16 cellular contexts compared by ENCODE assay signal in the genomic region with DNA sequence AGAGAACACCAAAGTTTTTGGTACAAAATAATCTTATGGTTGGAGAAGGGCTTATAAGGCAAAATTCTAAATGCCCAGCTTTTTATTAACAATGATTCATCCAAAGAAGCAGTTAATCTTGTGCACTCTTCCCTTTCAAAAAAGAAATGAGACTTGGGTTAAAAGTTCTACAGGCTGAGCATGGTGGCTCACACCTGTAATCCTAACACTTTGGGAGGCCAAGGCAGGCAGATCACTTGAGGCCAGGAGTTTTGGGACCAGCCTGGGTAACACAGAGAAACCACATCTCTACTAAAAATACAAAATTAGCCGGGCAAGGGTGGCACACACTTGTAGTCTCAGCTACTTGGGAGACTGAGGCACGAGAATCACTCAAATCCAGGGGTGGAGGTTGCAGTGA. TPM values are rescaled to one million over a fixed set of nuclear protein-coding genes. Genes with fewer than 3 reads are reported as not detected.
DNase-seq lines count a peak whose midpoint lies in the region; ATAC-seq, FAIRE-seq and TF ChIP-seq lines count a peak whose summit lies in the region.
"Had no signal": no experiment of that assay in that cellular context is flagged by ENCODE, and none has a peak within 500 bp of the region (broad histone marks: within the 10 kb centered on the region; RNA-seq: fewer than 3 reads in every experiment).

No MANE protein-coding gene starts in this region.

- peaks cover 38% of the 10 kb centered on the region for H3K4me1 ChIP-seq in CD8-positive, alpha-beta memory T cell (ENCODE audit: insufficient read depth, low read length)
- peaks cover 25 to 32% of the 10 kb centered on the region in 2 donors for H3K4me1 ChIP-seq in naive thymus-derived CD4-positive, alpha-beta T cell (ENCODE audit: control insufficient read depth in 2 of 2, insufficient read depth in 2 of 2, low read length in 2 of 2)

- peaks cover 32% of the 10 kb centered on the region for H3K36me3 ChIP-seq in CD8-positive, alpha-beta memory T cell (ENCODE audit: insufficient read depth, low read length)
- peaks cover 21 to 47% (median 31%) of the 10 kb centered on the region in 3 experiments for H3K36me3 ChIP-seq in naive thymus-derived CD4-positive, alpha-beta T cell (ENCODE audit: control insufficient read depth in 2 of 3, insufficient read depth in 3 of 3, low read length in 3 of 3)

- H3K4me3 ChIP-seq in CD8-positive, alpha-beta memory T cell (ENCODE audit: low read length), result no peak overlapping the region
- peak overlapping the region; percentile 99 for H3K4me3 ChIP-seq in HFF-Myc (replicated peaks; ENCODE audit: low read depth, low read length)
- no peak overlapping the region for H3K4me3 ChIP-seq in naive thymus-derived CD4-positive, alpha-beta T cell (ENCODE audit: low read length)
- H3K4me3 ChIP-seq: esophagus squamous epithelium, thoracic aorta had no signal

- intact Hi-C loops in activated T-helper 1 cell treated with anti-CD3 and anti-CD28 coated beads, Interleukin-12 subunit alpha, Interleukin-12 subunit beta, Interleukin-2, Interleukin-4 antibody, amounts not matched to agents 30 ng/mL and 10 ng/mL and 1 ng/mL, durations not matched to agents 14 hours and 24 hours and 36 hours (cut with micrococcal nuclease), result loop anchor here (10.0 kb wide), 1 partner anchor 1168 kb away; a partner anchor contains a TSS
- intact Hi-C loops in naive thymus-derived CD4-positive, alpha-beta T cell (cut with micrococcal nuclease), result loop anchor here in 1 of 2 donors (10.0 kb wide), 1 partner anchor 1168 kb away; a partner anchor contains a TSS
- intact Hi-C loops in Right ventricle myocardium inferior (cut with DNase I), result no loop called here

- peaks cover 9 to 76% (median 23%) of the 10 kb centered on the region in 3 donors for H3K36me3 Mint-ChIP-seq in CD8-positive, alpha-beta memory T cell
- peaks cover 57% of the 10 kb centered on the region for H3K36me3 Mint-ChIP-seq in activated T-helper 1 cell treated with anti-CD3 and anti-CD28 coated beads, Interleukin-12 subunit alpha, Interleukin-12 subunit beta, Interleukin-2, Interleukin-4 antibody, amounts not matched to agents 30 ng/mL and 10 ng/mL and 1 ng/mL, durations not matched to agents 14 hours and 24 hours and 36 hours (ENCODE audit: low read depth)
- peaks cover 12 to 41% (median 32%) of the 10 kb centered on the region in 5 donors for H3K36me3 Mint-ChIP-seq in naive thymus-derived CD4-positive, alpha-beta T cell

- H3K4me1 Mint-ChIP-seq in CD8-positive, alpha-beta memory T cell, result peaks cover 58 to 78% (median 72%) of the 10 kb centered on the region in 3 donors
- peaks cover 65% of the 10 kb centered on the region for H3K4me1 Mint-ChIP-seq in activated T-helper 1 cell treated with anti-CD3 and anti-CD28 coated beads, Interleukin-12 subunit alpha, Interleukin-12 subunit beta, Interleukin-2, Interleukin-4 antibody, amounts not matched to agents 30 ng/mL and 10 ng/mL and 1 ng/mL, durations not matched to agents 14 hours and 24 hours and 36 hours (ENCODE audit: low read depth)
- peaks cover 36 to 77% (median 68%) of the 10 kb centered on the region in 7 donors for H3K4me1 Mint-ChIP-seq in naive thymus-derived CD4-positive, alpha-beta T cell

- DNase-seq in CD8-positive, alpha-beta memory T cell, result no peak
- no peak for DNase-seq in HFF-Myc (ENCODE audit: extremely low read depth, low read depth)
- no peak for DNase-seq in activated T-helper 1 cell treated with anti-CD3 and anti-CD28 coated beads, Interleukin-12 subunit alpha, Interleukin-12 subunit beta, Interleukin-2, Interleukin-4 antibody, amounts not matched to agents 30 ng/mL and 10 ng/mL and 1 ng/mL, durations not matched to agents 14 hours and 24 hours and 36 hours (ENCODE audit: low spot score)
- DNase-seq in naive thymus-derived CD4-positive, alpha-beta T cell, result no peak
- no peak for DNase-seq in HTR-8/SVneo (ENCODE audit: insufficient read length, low spot score)
- no peak for DNase-seq in NOMO-1 (lab: John Stamatoyannopoulos, UW; ENCODE audit: unreplicated experiment in 2 of 2)
- no peak for DNase-seq in stimulated activated CD4-positive, alpha-beta T cell treated with anti-CD3 and anti-CD28 coated beads, Interleukin-12 subunit alpha, Interleukin-12 subunit beta, amount 100 ng/mL, for 4 hours
- DNase-seq in Right ventricle myocardium inferior (ENCODE audit: missing footprints), result no peak
- DNase-seq: activated CD4-positive, CD25-positive, alpha-beta regulatory T cell treated with anti-CD3 and anti-CD28 coated beads, Interleukin-2, amount 50 U/mL, for 72 hours; activated gamma-delta T cell; Caco-2; esophagus squamous epithelium; hypothalamus had no signal

- peaks cover 0 to 10% of the 10 kb centered on the region in 2 donors for H3K27me3 Mint-ChIP-seq in CD8-positive, alpha-beta memory T cell
- no peaks in the 10 kb centered on the region for H3K27me3 Mint-ChIP-seq in activated T-helper 1 cell treated with anti-CD3 and anti-CD28 coated beads, Interleukin-12 subunit alpha, Interleukin-12 subunit beta, Interleukin-2, Interleukin-4 antibody, amounts not matched to agents 30 ng/mL and 10 ng/mL and 1 ng/mL, durations not matched to agents 14 hours and 24 hours and 36 hours (ENCODE audit: insufficient read depth)
- H3K27me3 Mint-ChIP-seq in naive thymus-derived CD4-positive, alpha-beta T cell, result peaks cover 0 to 3% (median 0%) of the 10 kb centered on the region in 5 donors

- POLR2A ChIA-PET in CD8-positive, alpha-beta memory T cell (lab: Charles Lee), result no interaction called here
- POLR2A ChIA-PET in naive thymus-derived CD4-positive, alpha-beta T cell (lab: Charles Lee), result interaction anchor here (0.6 to 2.9 kb wide), 7 partner anchors 9 to 152 kb away, joined by 3 to 17 read pairs (median 5); a partner anchor contains a TSS

- H3K4me3 Mint-ChIP-seq in CD8-positive, alpha-beta memory T cell, result peak overlapping the region in 1 of 7 donors; percentile 20
- peak overlapping the region; percentile 46 for H3K4me3 Mint-ChIP-seq in activated T-helper 1 cell treated with anti-CD3 and anti-CD28 coated beads, Interleukin-12 subunit alpha, Interleukin-12 subunit beta, Interleukin-2, Interleukin-4 antibody, amounts not matched to agents 30 ng/mL and 10 ng/mL and 1 ng/mL, durations not matched to agents 14 hours and 24 hours and 36 hours
- H3K4me3 Mint-ChIP-seq in naive thymus-derived CD4-positive, alpha-beta T cell, result peak overlapping the region in 3 of 10 donors; percentile 12 to 38 (median 28)

- H3K27me3 ChIP-seq in CD8-positive, alpha-beta memory T cell (ENCODE audit: insufficient read depth, low read length, poor library complexity, severe bottlenecking), result no peaks in the 10 kb centered on the region
- no peaks in the 10 kb centered on the region for H3K27me3 ChIP-seq in naive thymus-derived CD4-positive, alpha-beta T cell (ENCODE audit: control insufficient read depth in 2 of 2, insufficient read depth in 2 of 2, low read length in 2 of 2)
- H3K27me3 ChIP-seq: esophagus squamous epithelium, neutrophil had no signal

- H3K9me3 Mint-ChIP-seq in CD8-positive, alpha-beta memory T cell, result no peaks in the 10 kb centered on the region
- no peaks in the 10 kb centered on the region for H3K9me3 Mint-ChIP-seq in activated T-helper 1 cell treated with anti-CD3 and anti-CD28 coated beads, Interleukin-12 subunit alpha, Interleukin-12 subunit beta, Interleukin-2, Interleukin-4 antibody, amounts not matched to agents 30 ng/mL and 10 ng/mL and 1 ng/mL, durations not matched to agents 14 hours and 24 hours and 36 hours
- H3K9me3 Mint-ChIP-seq in naive thymus-derived CD4-positive, alpha-beta T cell, result peaks cover 0 to 10% (median 0%) of the 10 kb centered on the region in 11 donors

- TF ChIP-seq CTCF in HFF-Myc (IDR thresholded peaks at IDR 0.05; ENCODE audit: low read depth, low read length, missing control alignments), result no peak

- H3K27ac ChIP-seq in CD8-positive, alpha-beta memory T cell (ENCODE audit: low read depth, low read length), result no peak overlapping the region
- H3K27ac ChIP-seq in naive thymus-derived CD4-positive, alpha-beta T cell (ENCODE audit: low read depth, low read length), result no peak overlapping the region
- H3K27ac ChIP-seq: esophagus squamous epithelium, neutrophil, thoracic aorta had no signal

- no peak for ATAC-seq in naive thymus-derived CD4-positive, alpha-beta T cell
- ATAC-seq in Right ventricle myocardium inferior, result no peak
- ATAC-seq: left lobe of liver had no signal

- CTCF ChIA-PET in CD8-positive, alpha-beta memory T cell (lab: Charles Lee), result interaction anchor here (1.0 to 5.0 kb wide), 4 partner anchors 14 to 170 kb away, joined by 3 to 54 read pairs (median 3); no protein-coding TSS in a partner anchor
- CTCF ChIA-PET in naive thymus-derived CD4-positive, alpha-beta T cell (lab: Charles Lee), result interaction anchor here (1.1 to 5.1 kb wide), 2 partner anchors 12 to 142 kb away, joined by 5 to 45 read pairs; a partner anchor contains a TSS

- no peak for FAIRE-seq in HTR-8/SVneo (lab: Jason Lieb, UNC)

- no peaks in the 10 kb centered on the region for H3K9me3 ChIP-seq in CD8-positive, alpha-beta memory T cell (ENCODE audit: low read length)
- no peaks in the 10 kb centered on the region for H3K9me3 ChIP-seq in naive thymus-derived CD4-positive, alpha-beta T cell (ENCODE audit: control insufficient read depth in 2 of 3, low read length in 3 of 3)
- H3K9me3 ChIP-seq: Caco-2, esophagus squamous epithelium, neutrophil, thoracic aorta had no signal

- peak overlapping the region in 7 of 8 donors; percentile 34 to 86 (median 54) for H3K27ac Mint-ChIP-seq in CD8-positive, alpha-beta memory T cell
- H3K27ac Mint-ChIP-seq in activated T-helper 1 cell treated with anti-CD3 and anti-CD28 coated beads, Interleukin-12 subunit alpha, Interleukin-12 subunit beta, Interleukin-2, Interleukin-4 antibody, amounts not matched to agents 30 ng/mL and 10 ng/mL and 1 ng/mL, durations not matched to agents 14 hours and 24 hours and 36 hours, result no peak overlapping the region
- H3K27ac Mint-ChIP-seq in naive thymus-derived CD4-positive, alpha-beta T cell, result peak overlapping the region in 5 of 9 donors; percentile 1 to 75 (median 20)

RNA-seq across cellular contexts. Expression of a gene that starts 4.5 kb away (rescaled TPM):
- 100 to 1,000 TPM; 469 to 492 TPM for total RNA-seq in CD8-positive, alpha-beta memory T cell
- polyA plus RNA-seq in CD8-positive, alpha-beta memory T cell, result 50.6 TPM
- 491 and 498 TPM in 2 replicates for total RNA-seq in activated T-helper 1 cell treated with anti-CD3 and anti-CD28 coated beads, Interleukin-12 subunit alpha, Interleukin-12 subunit beta, Interleukin-2, Interleukin-4 antibody, amounts not matched to agents 30 ng/mL and 10 ng/mL and 1 ng/mL, durations not matched to agents 14 hours and 24 hours and 36 hours
- total RNA-seq in naive thymus-derived CD4-positive, alpha-beta T cell, result 100 to 1,000 TPM; 115 to 362 (median 249) TPM
- polyA plus RNA-seq in naive thymus-derived CD4-positive, alpha-beta T cell, result 10 to 100 TPM; 48.7 to 49.3 TPM
- 92.8 TPM for total RNA-seq in Right ventricle myocardium inferior

RNA-seq across cellular contexts. Expression of a gene that starts 14.5 kb away (rescaled TPM):
- total RNA-seq in CD8-positive, alpha-beta memory T cell, result 10 to 100 TPM; 29.1 to 29.5 TPM
- polyA plus RNA-seq in CD8-positive, alpha-beta memory T cell, result 50.8 TPM
- 37.7 and 41.2 TPM in 2 replicates for total RNA-seq in activated T-helper 1 cell treated with anti-CD3 and anti-CD28 coated beads, Interleukin-12 subunit alpha, Interleukin-12 subunit beta, Interleukin-2, Interleukin-4 antibody, amounts not matched to agents 30 ng/mL and 10 ng/mL and 1 ng/mL, durations not matched to agents 14 hours and 24 hours and 36 hours
- total RNA-seq in naive thymus-derived CD4-positive, alpha-beta T cell, result 10 to 100 TPM; 43.2 to 81.9 (median 46.3) TPM
- 10 to 100 TPM; 47.6 to 51.2 TPM for polyA plus RNA-seq in naive thymus-derived CD4-positive, alpha-beta T cell
- 74.2 TPM for total RNA-seq in Right ventricle myocardium inferior

RNA-seq across cellular contexts. Expression of a gene that starts 47.3 kb away (rescaled TPM):
- under 1 TPM; 0.33 to 0.73 TPM for total RNA-seq in CD8-positive, alpha-beta memory T cell
- not detected for polyA plus RNA-seq in CD8-positive, alpha-beta memory T cell
- 0.37 TPM in 1 of 2 replicates, not detected in the other for total RNA-seq in activated T-helper 1 cell treated with anti-CD3 and anti-CD28 coated beads, Interleukin-12 subunit alpha, Interleukin-12 subunit beta, Interleukin-2, Interleukin-4 antibody, amounts not matched to agents 30 ng/mL and 10 ng/mL and 1 ng/mL, durations not matched to agents 14 hours and 24 hours and 36 hours
- 1 to 10 TPM in 3 of 5 experiments, under 1 TPM in 2; 0.10 to 7.7 (median 1.0) TPM for total RNA-seq in naive thymus-derived CD4-positive, alpha-beta T cell
- polyA plus RNA-seq in naive thymus-derived CD4-positive, alpha-beta T cell, result not detected
- 49.1 TPM for total RNA-seq in Right ventricle myocardium inferior
